In genomic region chr15:72271221-72271620, GRCh38 we compare ENCODE assay signal across 11 cellular contexts. TPM values are rescaled to one million over a fixed set of nuclear protein-coding genes. Genes with fewer than 3 reads are reported as not detected.
DNase-seq lines count a peak whose midpoint lies in the region; ATAC-seq and TF ChIP-seq lines count a peak whose summit lies in the region.
"Had no signal": no experiment of that assay in that cellular context is flagged by ENCODE, and none has a peak within 500 bp of the region (broad histone marks: within the 10 kb centered on the region; RNA-seq: fewer than 3 reads in every experiment).

No MANE protein-coding gene starts in this region.

- no peak for TF ChIP-seq POLR2A in adrenal gland (IDR thresholded peaks at IDR 0.05)

- no peak for ATAC-seq in GM19463 (IDR thresholded peaks at IDR 0.05; ENCODE audit: unreplicated experiment)
- ATAC-seq in HG02798 (IDR thresholded peaks at IDR 0.05; ENCODE audit: poor library complexity, unreplicated experiment), result no peak

- H3K79me2 ChIP-seq in OCI-LY7 (ENCODE audit: insufficient read depth, low read depth, low read length), result peaks cover 22% of the 10 kb centered on the region

- no peak overlapping the region for H2AFZ ChIP-seq in OCI-LY7 (ENCODE audit: low read length)

- H3K27ac ChIP-seq in OCI-LY7 (ENCODE audit: low read depth, low read length, poor library complexity, severe bottlenecking), result no peak overlapping the region
- peak overlapping the region in 2 of 5 donors; percentile 90 to 94 for H3K27ac ChIP-seq in adrenal gland
- H3K27ac ChIP-seq: VCaP had no signal

- no peaks in the 10 kb centered on the region for H3K27me3 ChIP-seq in adrenal gland

- no peaks in the 10 kb centered on the region for H4K20me1 ChIP-seq in OCI-LY7 (ENCODE audit: insufficient read depth, low read length)

- intact Hi-C loops in OCI-LY7 (cut with micrococcal nuclease; ENCODE audit: unreplicated experiment), result loop anchor here (5.0 kb wide), 4 partner anchors 74 to 511 kb away; partner anchors contain the start of genes ADPGK, ARIH1, GRAMD2A and MYO9A
- intact Hi-C loops in adrenal gland (cut with DNase I), result no loop called here

- H3K36me3 ChIP-seq in OCI-LY7 (ENCODE audit: insufficient read depth, low read length) (peaks cover 32% of the 10 kb centered on the region), adrenal gland (replicated peaks in 1 of 2) (peaks cover 0 to 23% of the 10 kb centered on the region in 2 donors)

- H3K4me3 Mint-ChIP-seq in endothelial cell (ENCODE audit: unreplicated experiment), result peak overlapping the region; percentile 94
- H3K4me3 Mint-ChIP-seq in progenitor cell of endocrine pancreas (ENCODE audit: low read depth), result peak overlapping the region; percentile 88

- H3K4me2 ChIP-seq in OCI-LY7 (ENCODE audit: low read length), result peak overlapping the region; percentile 78

- H3K4me3 ChIP-seq in GM08714 (ENCODE audit: low read length) (peak overlapping the region; percentile 95; the same call in 1 of the 2 replicates), OCI-LY7 (ENCODE audit: low read depth, low read length, poor library complexity, severe bottlenecking) (peak overlapping the region; percentile 97), adrenal gland (no peak overlapping the region)

- no peak overlapping the region for H3K27ac Mint-ChIP-seq in endothelial cell (ENCODE audit: unreplicated experiment)
- H3K27ac Mint-ChIP-seq in progenitor cell of endocrine pancreas, result peak overlapping the region; percentile 95

- WGBS in adrenal gland, 4 donors, result 73 to 86% (median 82%) methylated on average over 4 of the region's 4 CpGs

- H3K4me1 ChIP-seq in OCI-LY7 (ENCODE audit: insufficient read depth, low read length, poor library complexity, severe bottlenecking) (peaks cover 25% of the 10 kb centered on the region), adrenal gland (replicated peaks in 1 of 2) (peaks cover 0 to 25% of the 10 kb centered on the region in 2 donors)

- CTCF ChIA-PET in OCI-LY7 (lab: Charles Lee; ENCODE audit: unreplicated experiment), result no interaction called here

- POLR2A ChIA-PET in OCI-LY7 (lab: Charles Lee), result interaction anchor here (0.6 kb wide), 2 partner anchors 29 to 113 kb away, joined by 3 read pairs; no protein-coding TSS in a partner anchor

- DNase-seq in OCI-LY7 (ENCODE audit: low spot score) (no peak), endothelial cell (ENCODE audit: low spot score) (no peak), progenitor cell of endocrine pancreas (ENCODE audit: low spot score, unreplicated experiment) (no peak), NCI-H1930 (lab: John Stamatoyannopoulos, UW) (no peak), adrenal gland (no peak)
- DNase-seq: effector CD8-positive, alpha-beta T cell; NCI-H187 had no signal

- H3K9me3 Mint-ChIP-seq in endothelial cell (ENCODE audit: unreplicated experiment) (no peaks in the 10 kb centered on the region), progenitor cell of endocrine pancreas (ENCODE audit: low read depth) (no peaks in the 10 kb centered on the region)

- H3K4me1 Mint-ChIP-seq in endothelial cell (ENCODE audit: unreplicated experiment) (peaks cover 24% of the 10 kb centered on the region), progenitor cell of endocrine pancreas (ENCODE audit: low read depth) (peaks cover 15% of the 10 kb centered on the region)

- no peak for TF ChIP-seq CTCF in OCI-LY7 (conservative IDR thresholded peaks at IDR 0.05; ENCODE audit: low read length)
- no peak for TF ChIP-seq CTCF in endothelial cell (IDR thresholded peaks at IDR 0.05; ENCODE audit: unreplicated experiment)
- no peak for TF ChIP-seq CTCF in progenitor cell of endocrine pancreas (IDR thresholded peaks at IDR 0.05; ENCODE audit: unreplicated experiment)
- TF ChIP-seq CTCF in adrenal gland (IDR thresholded peaks at IDR 0.05), result no peak

- H3K9me3 ChIP-seq in OCI-LY7 (ENCODE audit: low read length) (no peaks in the 10 kb centered on the region), adrenal gland (replicated peaks in 1 of 3) (no peaks in the 10 kb centered on the region)

- TSS peak; percentile 70 for BruUV-seq in OCI-LY7 (replicated peaks; lab: Mats Ljungman, UMichigan)

- H3K9me2 ChIP-seq in OCI-LY7 (ENCODE audit: insufficient read depth, low read length), result no peaks in the 10 kb centered on the region

- H3K27me3 Mint-ChIP-seq in endothelial cell (ENCODE audit: unreplicated experiment) (peaks cover 2% of the 10 kb centered on the region), progenitor cell of endocrine pancreas (peaks cover 15% of the 10 kb centered on the region)

- H3K36me3 Mint-ChIP-seq in endothelial cell (ENCODE audit: low read depth, unreplicated experiment) (peaks cover 5% of the 10 kb centered on the region), progenitor cell of endocrine pancreas (ENCODE audit: insufficient read depth) (peaks cover 10% of the 10 kb centered on the region)

RNA-seq across cellular contexts. Expression of gene PARP6, which starts 1.1 kb away (rescaled TPM):
- total RNA-seq in OCI-LY7 (2014; rRNA removed; shearing (Covaris generic)), result 53.6 and 58.3 TPM in 2 replicates
- 73.3 and 85.4 TPM in 2 replicates for total RNA-seq in OCI-LY7 (2022)
- 77.4 TPM for total RNA-seq in endothelial cell (ENCODE audit: unreplicated experiment)
- 131 and 134 TPM in 2 replicates for total RNA-seq in progenitor cell of endocrine pancreas
- 10 to 100 TPM; 37.4 to 86.6 (median 66.9) TPM for total RNA-seq in adrenal gland
- polyA plus RNA-seq in adrenal gland, result 100 to 1,000 TPM in 2 of 3 donors, 10 to 100 TPM in 1; 68.4 to 464 (median 239) TPM

RNA-seq across cellular contexts. Expression of gene PKM, which starts 40.2 kb away (rescaled TPM):
- 861 and 917 TPM in 2 replicates for total RNA-seq in OCI-LY7 (2014; rRNA removed; shearing (Covaris generic))
- 791 and 1,131 TPM in 2 replicates for total RNA-seq in OCI-LY7 (2022)
- total RNA-seq in endothelial cell (ENCODE audit: unreplicated experiment), result 604 TPM
- 511 and 525 TPM in 2 replicates for total RNA-seq in progenitor cell of endocrine pancreas
- total RNA-seq in adrenal gland, result 1,000 to 10,000 TPM in 6 of 8 donors, 100 to 1,000 TPM in 2; 865 to 1,257 (median 1,087) TPM
- polyA plus RNA-seq in adrenal gland, result 1,000 to 10,000 TPM in 1 of 3 donors, 100 to 1,000 TPM in 2; 520 to 1,308 (median 545) TPM

RNA-seq across cellular contexts. Expression of gene CELF6, which starts 48.7 kb away (rescaled TPM):
- total RNA-seq in OCI-LY7 (2014; rRNA removed; shearing (Covaris generic)), result 0.62 and 0.79 TPM in 2 replicates
- 0.78 TPM in 1 of 2 replicates, not detected in the other for total RNA-seq in OCI-LY7 (2022)
- 0.21 TPM for total RNA-seq in endothelial cell (ENCODE audit: unreplicated experiment)
- total RNA-seq in progenitor cell of endocrine pancreas, result 1.2 and 1.4 TPM in 2 replicates
- 1 to 10 TPM; 1.2 to 4.1 (median 2.4) TPM for total RNA-seq in adrenal gland
- 10 to 100 TPM in 2 of 3 donors, 1 to 10 TPM in 1; 3.2 to 24.1 (median 12.1) TPM for polyA plus RNA-seq in adrenal gland

Comparison
In these comparisons a context has a peak if more than half of its experiments do, and no peak if none do; other contexts are left out.
1. H3K4me3 ChIP-seq: peak in GM08714 (single experiment) and OCI-LY7 (single experiment); none in adrenal gland (0 of 4).